ENCODE assay signal across 12 cellular contexts in genomic region chr13:56424246-56424645, GRCh38.
"Had no signal": no experiment of that assay in that cellular context is flagged by ENCODE, and none has a peak within 500 bp of the region (broad histone marks: within the 10 kb centered on the region; RNA-seq: fewer than 3 reads in every experiment).

No MANE protein-coding gene starts in this region.

- ATAC-seq: activated naive CD8-positive, alpha-beta T cell treated with anti-CD3 and anti-CD28 coated beads, Interleukin-2, amount 50 U/mL, for 24 hours; gastroesophageal sphincter; pancreas had no signal

- DNase-seq: activated B cell treated with CpG ODN at 0.5 μM for 24 hours; activated CD4-positive, alpha-beta T cell treated with anti-CD3 and anti-CD28 coated beads, Interleukin-2, amount 10 ng/mL, durations not matched to agents 24 days and 14 days; activated naive CD4-positive, alpha-beta T cell treated with Interleukin-2 at 50 U/mL for 16 hours; activated naive CD8-positive, alpha-beta T cell treated with anti-CD3 and anti-CD28 coated beads, Interleukin-2, amount 50 U/mL, for 24 hours; pancreas; stomach had no signal

- H3K4me1 Mint-ChIP-seq: activated B cell treated with CpG ODN at 0.5 μM for 24 hours; activated CD4-positive, alpha-beta T cell treated with anti-CD3 and anti-CD28 coated beads, Interleukin-2, amount 10 ng/mL, durations not matched to agents 24 days and 14 days; activated naive CD8-positive, alpha-beta T cell treated with anti-CD3 and anti-CD28 coated beads, Interleukin-2, amount 50 U/mL, for 24 hours; mesothelial cell of epicardium; neural crest cell had no signal

- H3K4me3 ChIP-seq: ascending aorta, gastroesophageal sphincter, pancreas, stomach, thoracic aorta had no signal

- H3K27me3 ChIP-seq: ascending aorta, gastroesophageal sphincter, pancreas, stomach had no signal

- H3K27ac ChIP-seq: ascending aorta, gastroesophageal sphincter, pancreas, stomach, thoracic aorta had no signal

- H3K36me3 Mint-ChIP-seq: mesothelial cell of epicardium had no signal

- H3K9me3 Mint-ChIP-seq: mesothelial cell of epicardium, neural crest cell had no signal

- H3K27ac Mint-ChIP-seq: activated B cell treated with CpG ODN at 0.5 μM for 24 hours; activated CD4-positive, alpha-beta T cell treated with anti-CD3 and anti-CD28 coated beads, Interleukin-2, amount 10 ng/mL, durations not matched to agents 24 days and 14 days; activated naive CD8-positive, alpha-beta T cell treated with anti-CD3 and anti-CD28 coated beads, Interleukin-2, amount 50 U/mL, for 24 hours; activated T-helper 1 cell treated with anti-CD3 and anti-CD28 coated beads, Interleukin-12 subunit alpha, Interleukin-12 subunit beta, Interleukin-2, Interleukin-4 antibody, amounts not matched to agents 30 ng/mL and 10 ng/mL and 1 ng/mL, durations not matched to agents 14 hours and 24 hours and 36 hours; mesothelial cell of epicardium had no signal

- H3K36me3 ChIP-seq: ascending aorta, gastroesophageal sphincter, pancreas, stomach, thoracic aorta had no signal

- H3K4me3 Mint-ChIP-seq: activated B cell treated with CpG ODN at 0.5 μM for 24 hours; activated CD4-positive, alpha-beta T cell treated with anti-CD3 and anti-CD28 coated beads, Interleukin-2, amount 10 ng/mL, durations not matched to agents 24 days and 14 days; activated naive CD8-positive, alpha-beta T cell treated with anti-CD3 and anti-CD28 coated beads, Interleukin-2, amount 50 U/mL, for 24 hours; activated T-helper 1 cell treated with anti-CD3 and anti-CD28 coated beads, Interleukin-12 subunit alpha, Interleukin-12 subunit beta, Interleukin-2, Interleukin-4 antibody, amounts not matched to agents 30 ng/mL and 10 ng/mL and 1 ng/mL, durations not matched to agents 14 hours and 24 hours and 36 hours; mesothelial cell of epicardium; neural crest cell had no signal

- H3K27me3 Mint-ChIP-seq: activated B cell treated with CpG ODN at 0.5 μM for 24 hours; activated CD4-positive, alpha-beta T cell treated with anti-CD3 and anti-CD28 coated beads, Interleukin-2, amount 10 ng/mL, durations not matched to agents 24 days and 14 days; activated naive CD8-positive, alpha-beta T cell treated with anti-CD3 and anti-CD28 coated beads, Interleukin-2, amount 50 U/mL, for 24 hours had no signal

- H3K4me1 ChIP-seq: ascending aorta, gastroesophageal sphincter, pancreas, stomach had no signal

- H3K9me3 ChIP-seq: ascending aorta, gastroesophageal sphincter, pancreas, thoracic aorta had no signal
